Comparison of ENCODE assay signal across 19 cellular contexts in the genomic region with DNA sequence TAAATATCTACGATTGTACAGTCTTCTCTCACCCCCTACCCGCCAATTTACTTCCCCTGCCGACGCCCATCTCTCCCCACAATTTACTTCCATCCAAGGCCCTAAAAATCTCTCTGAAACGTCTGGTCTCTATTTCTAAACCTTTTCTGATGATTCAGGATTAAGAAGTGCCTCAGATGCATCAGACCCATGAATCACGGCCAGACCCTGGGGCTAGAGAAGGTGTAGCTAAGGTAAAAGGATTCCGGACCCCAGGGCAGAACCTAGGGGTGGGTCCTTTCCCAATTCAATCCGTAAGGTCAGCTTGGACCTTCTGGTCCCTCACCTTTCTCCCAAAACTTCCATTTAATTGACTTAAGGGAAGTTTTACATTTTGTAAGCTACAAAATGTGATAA. TPM values are rescaled to one million over a fixed set of nuclear protein-coding genes. Genes with fewer than 3 reads are reported as not detected.
DNase-seq lines count a peak whose midpoint lies in the region; ATAC-seq and TF ChIP-seq lines count a peak whose summit lies in the region.
"Had no signal": no experiment of that assay in that cellular context is flagged by ENCODE, and none has a peak within 500 bp of the region (broad histone marks: within the 10 kb centered on the region; RNA-seq: fewer than 3 reads in every experiment).

No MANE protein-coding gene starts in this region.

- no peak overlapping the region for H3K4me3 ChIP-seq in left ventricle myocardium inferior
- no peak overlapping the region for H3K4me3 ChIP-seq in endodermal cell (ENCODE audit: low read length)
- H3K4me3 ChIP-seq in neutrophil (ENCODE audit: low read depth in 1 of 2, low read length in 1 of 2) = no peak overlapping the region
- no peak overlapping the region for H3K4me3 ChIP-seq in uterus
- H3K4me3 ChIP-seq: body of pancreas, lung had no signal

- ATAC-seq in Right ventricle myocardium inferior = no peak
- ATAC-seq in GM19328 (IDR thresholded peaks at IDR 0.05; ENCODE audit: unreplicated experiment) = no peak
- ATAC-seq: body of pancreas; naive thymus-derived CD4-positive, alpha-beta T cell had no signal

- H3K4me1 Mint-ChIP-seq in endodermal cell = peaks cover 50% of the 10 kb centered on the region

- H3K27me3 Mint-ChIP-seq in endodermal cell (ENCODE audit: insufficient read depth) = no peaks in the 10 kb centered on the region
- H3K27me3 Mint-ChIP-seq: activated naive CD4-positive, alpha-beta T cell treated with anti-CD3 and anti-CD28 coated beads, Interleukin-2, amount 10 ng/mL, durations not matched to agents 7 days and 5 days; CD4-positive, alpha-beta T cell; naive thymus-derived CD4-positive, alpha-beta T cell had no signal

- intact Hi-C loops in left ventricle myocardium inferior (cut with micrococcal nuclease) (loop anchor here (5.0 kb wide), 1 partner anchor 48 kb away; a partner anchor contains a TSS), Right ventricle myocardium inferior (cut with DNase I) (loop anchor here (5.0 kb wide), 1 partner anchor 47 kb away; no protein-coding TSS in a partner anchor), uterus (cut with DNase I; ENCODE audit: low total_unique reads) (no loop called here)

- H3K9ac ChIP-seq in endodermal cell (ENCODE audit: extremely low read depth, low read length, poor library complexity, severe bottlenecking) = no peak overlapping the region

- peaks cover 100% of the 10 kb centered on the region for H3K4me1 ChIP-seq in left ventricle myocardium inferior
- H3K4me1 ChIP-seq in endodermal cell (ENCODE audit: control insufficient read depth, insufficient read depth, low read length) = peaks cover 29% of the 10 kb centered on the region
- peaks cover 44 to 47% of the 10 kb centered on the region in 2 experiments for H3K4me1 ChIP-seq in neutrophil (ENCODE audit: control insufficient read depth in 1 of 2, insufficient read depth in 1 of 2, low read depth in 1 of 2, low read length in 1 of 2)
- peaks cover 26 to 34% of the 10 kb centered on the region in 2 donors for H3K4me1 ChIP-seq in uterus

- H3K36me3 ChIP-seq in left ventricle myocardium inferior (peaks cover 5% of the 10 kb centered on the region), endodermal cell (ENCODE audit: control insufficient read depth, insufficient read depth, low read length) (peaks cover 79% of the 10 kb centered on the region), neutrophil (peaks cover 9% of the 10 kb centered on the region), uterus (no peaks in the 10 kb centered on the region)

- no peak overlapping the region for H3K4me3 Mint-ChIP-seq in endodermal cell
- H3K4me3 Mint-ChIP-seq: activated naive CD4-positive, alpha-beta T cell treated with anti-CD3 and anti-CD28 coated beads, Interleukin-2, amount 10 ng/mL, durations not matched to agents 7 days and 5 days; CD4-positive, alpha-beta T cell; naive thymus-derived CD4-positive, alpha-beta T cell; type B pancreatic cell had no signal

- H3K9me3 ChIP-seq in left ventricle myocardium inferior (replicated peaks) (no peaks in the 10 kb centered on the region), endodermal cell (ENCODE audit: control insufficient read depth, low read length) (no peaks in the 10 kb centered on the region), neutrophil (no peaks in the 10 kb centered on the region), uterus (no peaks in the 10 kb centered on the region)
- H3K9me3 ChIP-seq: body of pancreas had no signal

- H3K36me3 Mint-ChIP-seq in endodermal cell (ENCODE audit: low read depth) = peaks cover 38% of the 10 kb centered on the region

- DNase-seq in left ventricle myocardium inferior = no peak
- DNase-seq in Right ventricle myocardium inferior (ENCODE audit: missing footprints) = no peak
- no peak for DNase-seq in endodermal cell
- DNase-seq in uterus = no peak
- DNase-seq in activated CD4-positive, CD25-positive, alpha-beta regulatory T cell (lab: John Stamatoyannopoulos, UW) = no peak
- DNase-seq in NCI-H187 treated with DMSO at 0.1 percent for 48 hours (lab: John Stamatoyannopoulos, UW) = no peak
- DNase-seq: activated naive CD4-positive, alpha-beta T cell treated with anti-CD3 and anti-CD28 coated beads, Interleukin-2, amount 10 ng/mL, durations not matched to agents 7 days and 5 days; body of pancreas; CD4-positive, alpha-beta T cell; dermis blood vessel endothelial cell; DMS153; erythroblast; naive thymus-derived CD4-positive, alpha-beta T cell; NCI-H446 treated with DMSO at 0.1 percent for 48 hours; stimulated activated CD4-positive, alpha-beta T cell treated with anti-CD3 and anti-CD28 coated beads, Interleukin-12 subunit alpha, Interleukin-12 subunit beta, amount 100 ng/mL, for 4 hours had no signal

- H3K27ac ChIP-seq in left ventricle myocardium inferior (replicated peaks) = peak overlapping the region; percentile 82
- H3K27ac ChIP-seq in endodermal cell (ENCODE audit: low read depth, low read length) = peak overlapping the region; percentile 33
- H3K27ac ChIP-seq in neutrophil = peak overlapping the region; percentile 73
- peak overlapping the region; percentile 55 to 60 for H3K27ac ChIP-seq in uterus

- WGBS in endodermal cell (ENCODE audit: insufficient coverage in 1 of 2, insufficient read length in 1 of 2), 2 experiments = 93 to 100% methylated on average over 5 to 7 of the region's 8 CpGs

- H3K27ac Mint-ChIP-seq in endodermal cell = no peak overlapping the region
- H3K27ac Mint-ChIP-seq: activated naive CD4-positive, alpha-beta T cell treated with anti-CD3 and anti-CD28 coated beads, Interleukin-2, amount 10 ng/mL, durations not matched to agents 7 days and 5 days; CD4-positive, alpha-beta T cell; naive thymus-derived CD4-positive, alpha-beta T cell; type B pancreatic cell had no signal

- no peaks in the 10 kb centered on the region for H3K9me3 Mint-ChIP-seq in endodermal cell
- H3K9me3 Mint-ChIP-seq: activated naive CD4-positive, alpha-beta T cell treated with anti-CD3 and anti-CD28 coated beads, Interleukin-2, amount 10 ng/mL, durations not matched to agents 7 days and 5 days; CD4-positive, alpha-beta T cell; naive thymus-derived CD4-positive, alpha-beta T cell; type B pancreatic cell had no signal

- no peak for TF ChIP-seq CTCF in left ventricle myocardium inferior (IDR thresholded peaks at IDR 0.05; ENCODE audit: borderline replicate concordance)
- no peak for TF ChIP-seq CTCF in endodermal cell (conservative IDR thresholded peaks at IDR 0.05)
- TF ChIP-seq CTCF in neutrophil (IDR thresholded peaks at IDR 0.05) = no peak
- no peak for TF ChIP-seq CTCF in uterus (IDR thresholded peaks at IDR 0.05)

- TF ChIP-seq POLR2A in uterus (IDR thresholded peaks at IDR 0.05) = no peak

- H3K27me3 ChIP-seq in left ventricle myocardium inferior (ENCODE audit: low read depth) (no peaks in the 10 kb centered on the region), endodermal cell (ENCODE audit: control insufficient read depth, insufficient read depth, low read length, poor library complexity, severe bottlenecking) (no peaks in the 10 kb centered on the region), neutrophil (no peaks in the 10 kb centered on the region), uterus (no peaks in the 10 kb centered on the region)
- H3K27me3 ChIP-seq: body of pancreas had no signal

RNA-seq across cellular contexts. Expression of a gene that starts 46.4 kb away (rescaled TPM):
- total RNA-seq in left ventricle myocardium inferior (137 TPM), Right ventricle myocardium inferior (93.8 TPM), endodermal cell (10 to 100 TPM; 37.5 to 42.3 TPM), uterus (100 to 1,000 TPM in 2 of 4 donors, 10 to 100 TPM in 2; 20.9 to 108 (median 69.6) TPM)
- polyA plus RNA-seq in endodermal cell (2013, experiment 1 of 2) = 119 TPM
- polyA plus RNA-seq in endodermal cell (2013, experiment 2 of 2) = 96.5 TPM
